9 cellular contexts compared by ENCODE assay signal in genomic region chr19:49362048-49362925, GRCh38. TPM values are rescaled to one million over a fixed set of nuclear protein-coding genes. Genes with fewer than 3 reads are reported as not detected.
A peak's percentile ranks its signal among the peaks of the same experiment; 100 is the strongest.
DNase-seq lines count a peak whose midpoint lies in the region; ATAC-seq, FAIRE-seq and TF ChIP-seq lines count a peak whose summit lies in the region.
"Had no signal": no experiment of that assay in that cellular context is flagged by ENCODE, and none has a peak within 500 bp of the region (broad histone marks: within the 10 kb centered on the region; RNA-seq: fewer than 3 reads in every experiment).

Gene TEAD2 (minus strand): TSS chr19:49362416. CDS start chr19:49360075, 2,341 bp downstream.

- no peak for FAIRE-seq in bronchial epithelial cell (lab: Jason Lieb, UNC)

- ATAC-seq in GM19351 (IDR thresholded peaks at IDR 0.05; ENCODE audit: unreplicated experiment), result no peak

- DNase-seq in COLO829 (ENCODE audit: low spot score) (peak; percentile 51), MM.1S (no peak), bronchial epithelial cell (ENCODE audit: low read depth) (peak; percentile 13), iris pigment epithelial cell (ENCODE audit: low read depth) (peak; percentile 34), smooth muscle cell (lab: John Stamatoyannopoulos, UW; ENCODE audit: unreplicated experiment) (peak; percentile 59), superior temporal gyrus (ENCODE audit: extremely low spot score) (no peak), SKM-1 (lab: John Stamatoyannopoulos, UW; ENCODE audit: unreplicated experiment) (no peak)

- H3K9me2 ChIP-seq in MM.1S (replicated peaks; ENCODE audit: insufficient read depth, low read length), result no peaks in the 10 kb centered on the region

- H3K4me1 ChIP-seq in MM.1S (ENCODE audit: low read length) (0 out of 2 replicates have a peak, but pooled peaks cover 4% of the 10 kb centered on the region), smooth muscle cell (ENCODE audit: low read depth) (peaks cover 3% of the 10 kb centered on the region)

- no peaks in the 10 kb centered on the region for H3F3A ChIP-seq in MM.1S (ENCODE audit: insufficient read depth, low read length)
- H3F3A ChIP-seq in smooth muscle cell (ENCODE audit: low read depth), result peaks cover 6% of the 10 kb centered on the region

- H3K27ac ChIP-seq in MM.1S (ENCODE audit: low read length), result no peak within 1 kb of the TSS
- H3K27ac ChIP-seq in smooth muscle cell (ENCODE audit: low read depth), result peak within 1 kb of the TSS; percentile 97
- H3K27ac ChIP-seq: HL-60 had no signal

- no peak within 1 kb of the TSS for H3K9ac ChIP-seq in MM.1S (ENCODE audit: low read length)
- H3K9ac ChIP-seq in smooth muscle cell (ENCODE audit: low read depth), result peak within 1 kb of the TSS; percentile 96

- H3K4me3 ChIP-seq in MM.1S (ENCODE audit: low read length) (no peak within 1 kb of the TSS), bronchial epithelial cell (ENCODE audit: low read depth, low read length) (peak within 1 kb of the TSS; percentile 70), smooth muscle cell (peak within 1 kb of the TSS; percentile 76)

- H3K79me2 ChIP-seq in MM.1S (ENCODE audit: low read length) (no peaks in the 10 kb centered on the region), smooth muscle cell (ENCODE audit: low read depth) (peaks cover 41% of the 10 kb centered on the region)

- 2% methylated on average over 43 of the region's 52 CpGs for WGBS in smooth muscle cell (ENCODE audit: low lambda C conversion rate)

- no peak within 1 kb of the TSS for H2AFZ ChIP-seq in MM.1S (ENCODE audit: low read length)
- H2AFZ ChIP-seq in smooth muscle cell (ENCODE audit: low read depth), result peak within 1 kb of the TSS; percentile 75

- H3K9me3 ChIP-seq in MM.1S (replicated peaks; ENCODE audit: insufficient read depth, low read length) (no peaks in the 10 kb centered on the region), smooth muscle cell (replicated peaks; ENCODE audit: low read depth) (no peaks in the 10 kb centered on the region)

- peaks cover 85% of the 10 kb centered on the region for H3K27me3 ChIP-seq in MM.1S (replicated peaks; ENCODE audit: insufficient read depth, low read length)
- H3K27me3 ChIP-seq in bronchial epithelial cell (ENCODE audit: control insufficient read depth, insufficient read depth, low read length), result no peaks in the 10 kb centered on the region
- H3K27me3 ChIP-seq in smooth muscle cell (ENCODE audit: low read depth), result no peaks in the 10 kb centered on the region

- H3K36me3 ChIP-seq in MM.1S (replicated peaks; ENCODE audit: insufficient read depth, low read length), result no peaks in the 10 kb centered on the region
- H3K36me3 ChIP-seq in bronchial epithelial cell (ENCODE audit: control insufficient read depth, insufficient read depth, low read length), result peaks cover 3% of the 10 kb centered on the region
- no peaks in the 10 kb centered on the region for H3K36me3 ChIP-seq in smooth muscle cell (ENCODE audit: low read depth)

- H4K20me1 ChIP-seq in MM.1S (ENCODE audit: insufficient read depth, low read length), result no peaks in the 10 kb centered on the region
- H4K20me1 ChIP-seq in smooth muscle cell (ENCODE audit: low read depth), result peaks cover 6% of the 10 kb centered on the region

- H3K4me2 ChIP-seq in MM.1S (ENCODE audit: low read depth, low read length) (peak within 1 kb of the TSS; percentile 28; the same call in 1 of the 2 replicates), smooth muscle cell (peak within 1 kb of the TSS; percentile 95)

- TF ChIP-seq CTCF in MM.1S (IDR thresholded peaks at IDR 0.05; ENCODE audit: low read length), result no peak
- no peak for TF ChIP-seq CTCF in bronchial epithelial cell (IDR thresholded peaks at IDR 0.05; ENCODE audit: insufficient read depth, low read length, severe bottlenecking)
- TF ChIP-seq CTCF in smooth muscle cell (IDR thresholded peaks at IDR 0.05; ENCODE audit: borderline replicate concordance, insufficient read depth, poor library complexity, severe bottlenecking), result no peak

RNA-seq across cellular contexts. Expression of gene TEAD2, which starts in this region (rescaled TPM):
- total RNA-seq in bronchial epithelial cell (6.9 and 8.4 TPM in 2 replicates), smooth muscle cell (46.0 and 71.8 TPM in 2 replicates)
- polyA plus RNA-seq in smooth muscle cell, result 55.3 and 58.5 TPM in 2 replicates

Comparison
In these comparisons a context has a peak if more than half of its experiments do, and no peak if none do; other contexts are left out.
1. DNase-seq: peak in COLO829 (single experiment), bronchial epithelial cell (single experiment), iris pigment epithelial cell (single experiment) and smooth muscle cell (single experiment); none in MM.1S (single experiment), superior temporal gyrus (single experiment) and SKM-1 (single experiment).